Comparison of ENCODE assay signal across 10 cellular contexts in genomic region chr12:6201775-6202292, GRCh38. TPM values are rescaled to one million over a fixed set of nuclear protein-coding genes. Genes with fewer than 3 reads are reported as not detected.
DNase-seq lines count a peak whose midpoint lies in the region; ATAC-seq, FAIRE-seq and TF ChIP-seq lines count a peak whose summit lies in the region.
"Had no signal": no experiment of that assay in that cellular context is flagged by ENCODE, and none has a peak within 500 bp of the region (broad histone marks: within the 10 kb centered on the region; RNA-seq: fewer than 3 reads in every experiment).

No MANE protein-coding gene starts in this region.

- H4K20me1 ChIP-seq in H1 (replicated peaks in 1 of 2; ENCODE audit: control insufficient read depth in 1 of 2, insufficient read depth in 2 of 2, low read length in 2 of 2): peaks cover 0 to 2% of the 10 kb centered on the region in 2 experiments

- DNase-seq in activated naive CD4-positive, alpha-beta T cell treated with anti-CD3 and anti-CD28 coated beads, Interleukin-2, amount 50 U/mL, for 72 hours (ENCODE audit: low spot score in 2 of 2): no peak
- DNase-seq in H1 (ENCODE audit: low read depth in 1 of 2, low spot score in 2 of 2) (no peak), upper lobe of right lung (no peak), NCI-H187 (lab: John Stamatoyannopoulos, UW) (no peak)
- DNase-seq in activated T-helper 2 cell treated with anti-CD3 and anti-CD28 coated beads, Interferon-gamma antibody, Interleukin-2, Interleukin-4, amounts not matched to agents 10 μg/mL and 5 μg/mL and 100 μg/mL, durations not matched to agents 14 hours and 24 hours and 36 hours (ENCODE audit: low spot score): no peak
- DNase-seq: stimulated activated CD4-positive, alpha-beta T cell treated with anti-CD3 and anti-CD28 coated beads, Interleukin-1b, Interleukin-23, amount 100 ng/mL, for 48 hours had no signal

- no peak overlapping the region for H2AFZ ChIP-seq in H1 (ENCODE audit: low read length)

- no peak overlapping the region for H3K27ac Mint-ChIP-seq in activated naive CD4-positive, alpha-beta T cell treated with anti-CD3 and anti-CD28 coated beads, Interleukin-2, amount 50 U/mL, for 24 hours
- H3K27ac Mint-ChIP-seq in activated naive CD4-positive, alpha-beta T cell treated with anti-CD3 and anti-CD28 coated beads, Interleukin-2, amount 50 U/mL, for 72 hours: no peak overlapping the region
- H3K27ac Mint-ChIP-seq in activated T-helper 2 cell treated with anti-CD3 and anti-CD28 coated beads, Interferon-gamma antibody, Interleukin-2, Interleukin-4, amounts not matched to agents 10 μg/mL and 5 μg/mL and 100 μg/mL, durations not matched to agents 14 hours and 24 hours and 36 hours: no peak overlapping the region

- peaks cover 2% of the 10 kb centered on the region for H3K36me3 Mint-ChIP-seq in activated naive CD4-positive, alpha-beta T cell treated with anti-CD3 and anti-CD28 coated beads, Interleukin-2, amount 50 U/mL, for 24 hours
- H3K36me3 Mint-ChIP-seq in activated naive CD4-positive, alpha-beta T cell treated with anti-CD3 and anti-CD28 coated beads, Interleukin-2, amount 50 U/mL, for 72 hours: no peaks in the 10 kb centered on the region
- no peaks in the 10 kb centered on the region for H3K36me3 Mint-ChIP-seq in activated T-helper 2 cell treated with anti-CD3 and anti-CD28 coated beads, Interferon-gamma antibody, Interleukin-2, Interleukin-4, amounts not matched to agents 10 μg/mL and 5 μg/mL and 100 μg/mL, durations not matched to agents 14 hours and 24 hours and 36 hours (ENCODE audit: low read depth)

- H3K27me3 ChIP-seq in H1 (replicated peaks in 1 of 4; ENCODE audit: control insufficient read depth in 3 of 4, extremely low read depth in 1 of 4, insufficient read depth in 3 of 4, low read length in 3 of 4): peaks cover 0 to 10% (median 6%) of the 10 kb centered on the region in 4 experiments; a peak in 3 of 7 replicates
- no peaks in the 10 kb centered on the region for H3K27me3 ChIP-seq in mucosa of stomach (ENCODE audit: control insufficient read depth, insufficient read depth, low read length)
- H3K27me3 ChIP-seq in upper lobe of right lung: no peaks in the 10 kb centered on the region

- no peak overlapping the region for H3K18ac ChIP-seq in H1 (ENCODE audit: extremely low read depth, low read length)

- H3K27me3 Mint-ChIP-seq in activated naive CD4-positive, alpha-beta T cell treated with anti-CD3 and anti-CD28 coated beads, Interleukin-2, amount 50 U/mL, for 24 hours: peaks cover 25% of the 10 kb centered on the region
- peaks cover 36% of the 10 kb centered on the region for H3K27me3 Mint-ChIP-seq in activated T-helper 2 cell treated with anti-CD3 and anti-CD28 coated beads, Interferon-gamma antibody, Interleukin-2, Interleukin-4, amounts not matched to agents 10 μg/mL and 5 μg/mL and 100 μg/mL, durations not matched to agents 14 hours and 24 hours and 36 hours (ENCODE audit: low read depth)

- no peak overlapping the region for H2BK120ac ChIP-seq in H1 (replicated peaks; ENCODE audit: low read depth, low read length)

- H3K9me3 Mint-ChIP-seq in activated naive CD4-positive, alpha-beta T cell treated with anti-CD3 and anti-CD28 coated beads, Interleukin-2, amount 50 U/mL, for 24 hours: no peaks in the 10 kb centered on the region
- H3K9me3 Mint-ChIP-seq in activated naive CD4-positive, alpha-beta T cell treated with anti-CD3 and anti-CD28 coated beads, Interleukin-2, amount 50 U/mL, for 72 hours: no peaks in the 10 kb centered on the region
- H3K9me3 Mint-ChIP-seq in activated T-helper 2 cell treated with anti-CD3 and anti-CD28 coated beads, Interferon-gamma antibody, Interleukin-2, Interleukin-4, amounts not matched to agents 10 μg/mL and 5 μg/mL and 100 μg/mL, durations not matched to agents 14 hours and 24 hours and 36 hours: no peaks in the 10 kb centered on the region

- H2AK5ac ChIP-seq in H1 (ENCODE audit: low read depth, low read length): no peak overlapping the region

- H2BK15ac ChIP-seq in H1 (ENCODE audit: low read length): no peak overlapping the region

- FAIRE-seq in H1 (lab: Jason Lieb, UNC): no peak
- FAIRE-seq: GM12878 had no signal

- H3K4me1 ChIP-seq in H1 (replicated peaks in 1 of 4; ENCODE audit: control insufficient read depth in 3 of 4, insufficient read depth in 4 of 4, low read length in 3 of 4): peaks cover 23 to 59% (median 43%) of the 10 kb centered on the region in 4 experiments
- H3K4me1 ChIP-seq in mucosa of stomach (ENCODE audit: control insufficient read depth, insufficient read depth, low read length): peaks cover 65% of the 10 kb centered on the region
- H3K4me1 ChIP-seq in upper lobe of right lung: peaks cover 67% of the 10 kb centered on the region

- no peak for TF ChIP-seq EP300 in H1 (IDR thresholded peaks at IDR 0.05; ENCODE audit: borderline replicate concordance in 1 of 2, low read depth in 2 of 2, low read length in 2 of 2)

- H4K8ac ChIP-seq in H1 (ENCODE audit: extremely low read depth, insufficient read depth, low read length): no peak overlapping the region

- WGBS in H1 (ENCODE audit: extremely low coverage in 1 of 2, insufficient coverage in 1 of 2, insufficient read length in 1 of 2, insufficient replicate concordance in 2 of 2, low coverage in 1 of 2, low lambda C conversion rate in 2 of 2, missing lambda C conversion rate in 1 of 2), 2 experiments: 81% methylated on average over 6 of the region's 6 CpGs; no CpG with 5 or more reads in 1 of the 2 experiments

- H3K36me3 ChIP-seq in H1 (ENCODE audit: control insufficient read depth in 2 of 4, insufficient read depth in 4 of 4, low read length in 3 of 4) (no peaks in the 10 kb centered on the region), mucosa of stomach (ENCODE audit: control insufficient read depth, insufficient read depth, low read length) (no peaks in the 10 kb centered on the region), upper lobe of right lung (no peaks in the 10 kb centered on the region)

- no peak overlapping the region for H3K56ac ChIP-seq in H1 (replicated peaks; ENCODE audit: insufficient read length, low read depth, low read length)

- TF ChIP-seq RAD21 in H1 (IDR thresholded peaks at IDR 0.05 in 1 of 2, conservative IDR thresholded peaks at IDR 0.05 in 1 of 2; ENCODE audit: low read depth in 2 of 2, low read length in 2 of 2): no peak

- H3K23me2 ChIP-seq in H1 (ENCODE audit: low read depth, low read length): peaks cover 12% of the 10 kb centered on the region; the same call in 1 of the 2 replicates

- no peak overlapping the region for H4K91ac ChIP-seq in H1 (replicated peaks; ENCODE audit: insufficient read length, low read length)

- no peak overlapping the region for H2BK20ac ChIP-seq in H1 (ENCODE audit: low read length)

- H3K9ac ChIP-seq in H1 (replicated peaks in 1 of 4; ENCODE audit: extremely low read depth in 1 of 4, low read depth in 3 of 4, low read length in 3 of 4) (no peak overlapping the region), mucosa of stomach (ENCODE audit: low read length) (peak overlapping the region; percentile 99)

- peak in 1 of 2 experiments; percentile 49; a peak in 2 of 3 replicates for TF ChIP-seq POLR2A in H1 (IDR thresholded peaks at IDR 0.05; ENCODE audit: control extremely low read depth in 1 of 2, low read depth in 2 of 2, low read length in 2 of 2)

- H2BK12ac ChIP-seq in H1 (ENCODE audit: low read depth, low read length): no peak overlapping the region

- no peak overlapping the region for H3K27ac ChIP-seq in H1 (ENCODE audit: low read depth, low read length)
- H3K27ac ChIP-seq in upper lobe of right lung: peak overlapping the region; percentile 87

- TF ChIP-seq CTCF in H1 (IDR thresholded peaks at IDR 0.05; ENCODE audit: control extremely low read depth in 1 of 3, insufficient read depth in 1 of 3, low read depth in 1 of 3, low read length in 3 of 3): no peak
- no peak for TF ChIP-seq CTCF in upper lobe of right lung (IDR thresholded peaks at IDR 0.05)

- no peak overlapping the region for H4K5ac ChIP-seq in H1 (ENCODE audit: insufficient read length, low read depth, low read length)

- peaks cover 5% of the 10 kb centered on the region for H3K4me1 Mint-ChIP-seq in activated naive CD4-positive, alpha-beta T cell treated with anti-CD3 and anti-CD28 coated beads, Interleukin-2, amount 50 U/mL, for 24 hours
- peaks cover 17% of the 10 kb centered on the region for H3K4me1 Mint-ChIP-seq in activated T-helper 2 cell treated with anti-CD3 and anti-CD28 coated beads, Interferon-gamma antibody, Interleukin-2, Interleukin-4, amounts not matched to agents 10 μg/mL and 5 μg/mL and 100 μg/mL, durations not matched to agents 14 hours and 24 hours and 36 hours (ENCODE audit: low read depth)

- H3K79me1 ChIP-seq in H1 (ENCODE audit: low read depth, low read length): peaks cover 16% of the 10 kb centered on the region; the same call in 1 of the 2 replicates

- no peak overlapping the region for H3K14ac ChIP-seq in H1 (ENCODE audit: insufficient read length)

- no peak overlapping the region for H2BK5ac ChIP-seq in H1 (ENCODE audit: low read depth, low read length)

- POLR2A ChIA-PET in H1 (lab: Charles Lee; ENCODE audit: partially characterized antibody): interaction anchor here (1.2 to 11.6 kb wide), 11 partner anchors 11 to 337 kb away, joined by 3 to 203 read pairs (median 5); no protein-coding TSS in a partner anchor

- intact Hi-C loops in upper lobe of right lung (cut with DNase I): no loop called here
- intact Hi-C loops in activated T-helper 2 cell treated with anti-CD3 and anti-CD28 coated beads, Interferon-gamma antibody, Interleukin-2, Interleukin-4, amounts not matched to agents 10 μg/mL and 5 μg/mL and 100 μg/mL, durations not matched to agents 14 hours and 24 hours and 36 hours (cut with micrococcal nuclease): no loop called here

- CTCF ChIA-PET in H1 (lab: Charles Lee; ENCODE audit: partially characterized antibody): interaction anchor here (1.1 to 26.9 kb wide), 17 partner anchors 8 to 143 kb away, joined by 3 to 433 read pairs (median 5); no protein-coding TSS in a partner anchor

- H3K4me3 ChIP-seq in H1 (ENCODE audit: extremely low read depth in 1 of 4, insufficient read depth in 2 of 4, low read depth in 3 of 4, low read length in 4 of 4) (peak overlapping the region in 3 of 4 experiments; percentile 83 to 85 (median 83); a peak in 2 of 8 replicates), mucosa of stomach (ENCODE audit: low read length) (peak overlapping the region; percentile 86), upper lobe of right lung (peak overlapping the region; percentile 84)
- H3K4me3 ChIP-seq: GM12878 had no signal

- peaks cover 7 to 44% of the 10 kb centered on the region in 2 experiments; a peak in 3 of 4 replicates for H3K79me2 ChIP-seq in H1 (ENCODE audit: control insufficient read depth in 1 of 2, insufficient read depth in 2 of 2, low read length in 2 of 2)

- no peak for ATAC-seq in activated naive CD4-positive, alpha-beta T cell treated with anti-CD3 and anti-CD28 coated beads, Interleukin-2, amount 50 U/mL, for 72 hours
- ATAC-seq in upper lobe of right lung (no peak), HG03378 (IDR thresholded peaks at IDR 0.05; ENCODE audit: unreplicated experiment) (no peak)

- H3K4me2 ChIP-seq in H1 (ENCODE audit: insufficient read depth in 1 of 2, low read depth in 2 of 2, low read length in 2 of 2): peak overlapping the region; percentile 92 to 96

- no peak overlapping the region for H3K23ac ChIP-seq in H1 (ENCODE audit: insufficient read length)

- no peak overlapping the region for H3K4ac ChIP-seq in H1 (replicated peaks; ENCODE audit: insufficient read length, low read depth, low read length)

- peak overlapping the region; percentile 26 for H3K4me3 Mint-ChIP-seq in activated naive CD4-positive, alpha-beta T cell treated with anti-CD3 and anti-CD28 coated beads, Interleukin-2, amount 50 U/mL, for 24 hours
- H3K4me3 Mint-ChIP-seq in activated T-helper 2 cell treated with anti-CD3 and anti-CD28 coated beads, Interferon-gamma antibody, Interleukin-2, Interleukin-4, amounts not matched to agents 10 μg/mL and 5 μg/mL and 100 μg/mL, durations not matched to agents 14 hours and 24 hours and 36 hours (ENCODE audit: low read depth): no peak overlapping the region

- H3K9me3 ChIP-seq in H1 (ENCODE audit: insufficient read depth in 2 of 2, low read depth in 1 of 2, low read length in 1 of 2): no peaks in the 10 kb centered on the region
- H3K9me3 ChIP-seq in mucosa of stomach (ENCODE audit: control insufficient read depth, low read length): no peaks in the 10 kb centered on the region
- H3K9me3 ChIP-seq in upper lobe of right lung: no peaks in the 10 kb centered on the region

RNA-seq across cellular contexts. Expression of gene CD9, which starts 1.6 kb away (rescaled TPM):
- 10 to 100 TPM in 1 of 2 donors, 1 to 10 TPM in 1; 3.4 to 27.0 TPM for total RNA-seq in activated naive CD4-positive, alpha-beta T cell treated with anti-CD3 and anti-CD28 coated beads, Interleukin-2, amount 50 U/mL, for 72 hours
- total RNA-seq in H1 (2021; fragmentation: NEBNext Ultra II Directional; extraction: Animal tissue kit (Norgen Biotek cat#: 25700)): 164 and 168 TPM in 2 replicates
- 173 and 319 TPM in 2 replicates for polyA plus RNA-seq in H1 (2011; rRNA removed)
- polyA plus RNA-seq in H1 (2011; cell fraction: cytosol; rRNA removed): 270 TPM
- 124 TPM for polyA plus RNA-seq in H1 (2011; cell fraction: nucleus; rRNA removed)
- polyA plus RNA-seq in H1 (2012, experiment 1 of 2): 202 to 227 TPM (median 219 TPM) in 4 replicates
- 250 TPM for polyA plus RNA-seq in H1 (2012, experiment 2 of 2)
- polyA plus RNA-seq in H1 (2013, experiment 1 of 2): 461 TPM
- polyA plus RNA-seq in H1 (2013, experiment 2 of 2): 438 TPM
- polyA minus RNA-seq in H1 (2011; rRNA and poly(A)+ RNA removed): 187 and 223 TPM in 2 replicates
- 121 TPM for polyA minus RNA-seq in H1 (2011; cell fraction: cytosol; rRNA and poly(A)+ RNA removed)
- 81.6 TPM for polyA minus RNA-seq in H1 (2011; cell fraction: nucleus; rRNA and poly(A)+ RNA removed)
- 445 TPM for total RNA-seq in upper lobe of right lung
- 24.8 and 26.4 TPM in 2 replicates for total RNA-seq in activated T-helper 2 cell treated with anti-CD3 and anti-CD28 coated beads, Interferon-gamma antibody, Interleukin-2, Interleukin-4, amounts not matched to agents 10 μg/mL and 5 μg/mL and 100 μg/mL, durations not matched to agents 14 hours and 24 hours and 36 hours
